ENCODE assay signal across 1 cellular context in the genomic region with DNA sequence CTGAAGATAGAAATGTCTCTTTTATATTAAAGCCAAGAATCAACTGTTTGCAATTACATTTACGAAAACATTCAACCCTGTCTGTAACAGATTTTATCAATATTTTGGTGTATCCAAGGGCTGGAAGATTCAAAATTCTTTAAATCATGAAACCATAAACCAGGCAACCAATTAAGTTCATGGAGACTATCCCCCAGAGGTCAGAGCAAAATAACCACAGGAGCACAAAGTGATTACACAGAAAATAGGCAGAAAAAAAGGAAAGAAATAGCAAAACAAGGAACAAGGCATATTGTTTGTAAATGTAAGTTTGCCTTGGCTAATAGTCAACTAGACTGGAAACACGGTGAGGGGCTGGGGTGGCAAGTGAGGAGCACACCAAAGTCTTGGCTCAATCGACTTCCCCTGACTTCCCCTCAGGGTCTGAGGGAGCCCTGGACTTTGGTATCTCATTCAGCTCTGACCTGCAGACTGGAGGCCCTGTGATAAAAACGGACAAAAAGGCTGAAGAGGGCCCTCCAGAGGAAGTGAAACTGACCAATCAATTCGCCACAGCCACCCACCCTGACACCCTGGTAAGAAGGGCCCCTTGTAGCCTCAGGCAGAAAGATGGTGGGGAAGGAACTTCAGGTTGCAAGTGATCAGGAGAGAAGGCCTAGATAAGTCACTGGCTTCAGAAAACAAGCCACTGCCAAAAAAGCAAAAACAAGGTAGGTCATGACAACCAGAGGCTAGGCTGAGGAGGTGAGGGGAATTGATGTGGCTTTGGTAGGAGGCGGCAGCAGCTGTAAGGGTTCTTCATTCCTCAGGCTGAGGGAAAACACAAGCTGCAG.
TF ChIP-seq lines count a peak whose summit lies in the region.

No MANE protein-coding gene starts in this region.

TF ChIP-seq in GM12878, 131 proteins besides CTCF, POLR2A, EP300 and RAD21 (continues in another document):
- TF ChIP-seq IKZF2 (IDR thresholded peaks at IDR 0.05) (peak; percentile 48 to 66; a peak in 2 of 4 replicates), NRF1 (conservative IDR thresholded peaks at IDR 0.05; ENCODE audit: low read depth, low read length) (peak; percentile 2; the same call in 1 of the 2 replicates), EGR1 (IDR thresholded peaks at IDR 0.05; ENCODE audit: borderline replicate concordance in 1 of 2, low read depth in 2 of 2, low read length in 2 of 2) (peak in 1 of 2 experiments; percentile 66; a peak in 1 of 3 replicates), MTA2 (IDR thresholded peaks at IDR 0.05; ENCODE audit: low read depth) (peak; percentile 88), DPF2 (IDR thresholded peaks at IDR 0.05) (peak; percentile 96), CREB1 (IDR thresholded peaks at IDR 0.05; ENCODE audit: low read depth) (no peak), CHD2 (IDR thresholded peaks at IDR 0.05; ENCODE audit: borderline replicate concordance, low read depth, low read length) (peak; percentile 67; the same call in 1 of the 2 replicates), JUNB (IDR thresholded peaks at IDR 0.05) (0 out of 2 replicates have a peak, but pooled peaks have one; percentile 6), SRF (IDR thresholded peaks at IDR 0.05; ENCODE audit: low read depth in 2 of 2, low read length in 2 of 2) (peak in 1 of 2 experiments; percentile 55; a peak in 1 of 4 replicates), PAX5 (IDR thresholded peaks at IDR 0.05; ENCODE audit: borderline replicate concordance, low read depth, low read length) (peak; percentile 82), YY1 (IDR thresholded peaks at IDR 0.05; ENCODE audit: low read depth, low read length) (peak; percentile 85), POLR2AphosphoS5 (IDR thresholded peaks at IDR 0.05; ENCODE audit: low read length) (peak; percentile 66), MEF2B (IDR thresholded peaks at IDR 0.05; ENCODE audit: partially characterized antibody, poor library complexity, severe bottlenecking) (peak; percentile 48), FOXK2 (IDR thresholded peaks at IDR 0.05) (no peak), NR2C1 (IDR thresholded peaks at IDR 0.05) (no peak), FOXM1 (IDR thresholded peaks at IDR 0.05; ENCODE audit: low read depth, low read length) (peak; percentile 55; the same call in 1 of the 2 replicates), MEF2A (IDR thresholded peaks at IDR 0.05; ENCODE audit: insufficient read depth, low read depth, low read length) (peak; percentile 32; the same call in 1 of the 2 replicates), MTA3 (IDR thresholded peaks at IDR 0.05; ENCODE audit: borderline replicate concordance, low read length) (peak; percentile 86; the same call in 1 of the 2 replicates), POU2F2 (IDR thresholded peaks at IDR 0.05; ENCODE audit: borderline replicate concordance, low read depth, low read length) (no peak), HDGF (IDR thresholded peaks at IDR 0.05) (peak; percentile 66; the same call in 1 of the 2 replicates), LARP7 (IDR thresholded peaks at IDR 0.05) (peak; percentile 31; the same call in 1 of the 2 replicates), BHLHE40 (IDR thresholded peaks at IDR 0.05; ENCODE audit: borderline replicate concordance in 1 of 2, low read depth in 2 of 2, low read length in 1 of 2) (peak in 1 of 2 experiments; percentile 31; a peak in 2 of 4 replicates), GATAD2B (conservative IDR thresholded peaks at IDR 0.05; ENCODE audit: low read depth) (peak; percentile 47), CBFB (IDR thresholded peaks at IDR 0.05; ENCODE audit: low read depth) (peak; percentile 59; the same call in 1 of the 2 replicates), NBN (IDR thresholded peaks at IDR 0.05) (peak; percentile 86; the same call in 1 of the 2 replicates), EED (IDR thresholded peaks at IDR 0.05; ENCODE audit: low read depth) (peak; percentile 85), RCOR1 (conservative IDR thresholded peaks at IDR 0.05; ENCODE audit: low read depth, low read length) (peak; percentile 90; the same call in 1 of the 2 replicates), MYC (IDR thresholded peaks at IDR 0.05; ENCODE audit: insufficient read depth, insufficient read length, insufficient replicate concordance, low read length, severe bottlenecking) (no peak), KAT2A (conservative IDR thresholded peaks at IDR 0.05; ENCODE audit: control insufficient read depth, low read depth, low read length) (no peak), CHD1 (IDR thresholded peaks at IDR 0.05; ENCODE audit: low read depth, low read length) (peak; percentile 81; the same call in 1 of the 2 replicates), BACH1 (IDR thresholded peaks at IDR 0.05; ENCODE audit: borderline replicate concordance) (peak; percentile 65; the same call in 1 of the 2 replicates), BMI1 (IDR thresholded peaks at IDR 0.05; ENCODE audit: borderline replicate concordance) (peak; percentile 54; the same call in 1 of the 2 replicates), TCF7 (IDR thresholded peaks at IDR 0.05; ENCODE audit: borderline replicate concordance) (0 out of 2 replicates have a peak, but pooled peaks have one; percentile 1), NFIC (IDR thresholded peaks at IDR 0.05; ENCODE audit: low read depth, low read length) (peak; percentile 77), KLF5 (IDR thresholded peaks at IDR 0.05; ENCODE audit: partially characterized antibody) (no peak), CEBPB (IDR thresholded peaks at IDR 0.05; ENCODE audit: borderline replicate concordance in 1 of 2, low read depth in 2 of 2, low read length in 2 of 2) (no peak), ETV6 (conservative IDR thresholded peaks at IDR 0.05 in 1 of 2, IDR thresholded peaks at IDR 0.05 in 1 of 2; ENCODE audit: borderline replicate concordance in 1 of 2, low read depth in 1 of 2) (peak in 1 of 2 experiments; percentile 81; a peak in 2 of 4 replicates), STAT3 (IDR thresholded peaks at IDR 0.05; ENCODE audit: low read depth, low read length) (no peak), RUNX3 (IDR thresholded peaks at IDR 0.05; ENCODE audit: low read length) (peak; percentile 92), POLR2AphosphoS2 (IDR thresholded peaks at IDR 0.05; ENCODE audit: low read depth, low read length) (0 out of 2 replicates have a peak, but pooled peaks have one; percentile 60)
- TF ChIP-seq, protein P1, sequence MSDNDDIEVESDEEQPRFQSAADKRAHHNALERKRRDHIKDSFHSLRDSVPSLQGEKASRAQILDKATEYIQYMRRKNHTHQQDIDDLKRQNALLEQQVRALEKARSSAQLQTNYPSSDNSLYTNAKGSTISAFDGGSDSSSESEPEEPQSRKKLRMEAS (IDR thresholded peaks at IDR 0.05; ENCODE audit: low read depth, low read length), result no peak; the same call in 1 of the 2 replicates
- TF ChIP-seq, protein P2, sequence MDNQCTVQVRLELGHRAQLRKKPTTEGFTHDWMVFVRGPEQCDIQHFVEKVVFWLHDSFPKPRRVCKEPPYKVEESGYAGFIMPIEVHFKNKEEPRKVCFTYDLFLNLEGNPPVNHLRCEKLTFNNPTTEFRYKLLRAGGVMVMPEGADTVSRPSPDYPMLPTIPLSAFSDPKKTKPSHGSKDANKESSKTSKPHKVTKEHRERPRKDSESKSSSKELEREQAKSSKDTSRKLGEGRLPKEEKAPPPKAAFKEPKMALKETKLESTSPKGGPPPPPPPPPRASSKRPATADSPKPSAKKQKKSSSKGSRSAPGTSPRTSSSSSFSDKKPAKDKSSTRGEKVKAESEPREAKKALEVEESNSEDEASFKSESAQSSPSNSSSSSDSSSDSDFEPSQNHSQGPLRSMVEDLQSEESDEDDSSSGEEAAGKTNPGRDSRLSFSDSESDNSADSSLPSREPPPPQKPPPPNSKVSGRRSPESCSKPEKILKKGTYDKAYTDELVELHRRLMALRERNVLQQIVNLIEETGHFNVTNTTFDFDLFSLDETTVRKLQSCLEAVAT (IDR thresholded peaks at IDR 0.05), result peak; percentile 88
- TF ChIP-seq, protein P3, sequence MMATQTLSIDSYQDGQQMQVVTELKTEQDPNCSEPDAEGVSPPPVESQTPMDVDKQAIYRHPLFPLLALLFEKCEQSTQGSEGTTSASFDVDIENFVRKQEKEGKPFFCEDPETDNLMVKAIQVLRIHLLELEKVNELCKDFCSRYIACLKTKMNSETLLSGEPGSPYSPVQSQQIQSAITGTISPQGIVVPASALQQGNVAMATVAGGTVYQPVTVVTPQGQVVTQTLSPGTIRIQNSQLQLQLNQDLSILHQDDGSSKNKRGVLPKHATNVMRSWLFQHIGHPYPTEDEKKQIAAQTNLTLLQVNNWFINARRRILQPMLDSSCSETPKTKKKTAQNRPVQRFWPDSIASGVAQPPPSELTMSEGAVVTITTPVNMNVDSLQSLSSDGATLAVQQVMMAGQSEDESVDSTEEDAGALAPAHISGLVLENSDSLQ (IDR thresholded peaks at IDR 0.05), result peak; percentile 74
- TF ChIP-seq, protein P4, sequence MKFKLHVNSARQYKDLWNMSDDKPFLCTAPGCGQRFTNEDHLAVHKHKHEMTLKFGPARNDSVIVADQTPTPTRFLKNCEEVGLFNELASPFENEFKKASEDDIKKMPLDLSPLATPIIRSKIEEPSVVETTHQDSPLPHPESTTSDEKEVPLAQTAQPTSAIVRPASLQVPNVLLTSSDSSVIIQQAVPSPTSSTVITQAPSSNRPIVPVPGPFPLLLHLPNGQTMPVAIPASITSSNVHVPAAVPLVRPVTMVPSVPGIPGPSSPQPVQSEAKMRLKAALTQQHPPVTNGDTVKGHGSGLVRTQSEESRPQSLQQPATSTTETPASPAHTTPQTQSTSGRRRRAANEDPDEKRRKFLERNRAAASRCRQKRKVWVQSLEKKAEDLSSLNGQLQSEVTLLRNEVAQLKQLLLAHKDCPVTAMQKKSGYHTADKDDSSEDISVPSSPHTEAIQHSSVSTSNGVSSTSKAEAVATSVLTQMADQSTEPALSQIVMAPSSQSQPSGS (IDR thresholded peaks at IDR 0.05; ENCODE audit: low read length), result peak; percentile 64; the same call in 1 of the 2 replicates
- TF ChIP-seq, protein P5, sequence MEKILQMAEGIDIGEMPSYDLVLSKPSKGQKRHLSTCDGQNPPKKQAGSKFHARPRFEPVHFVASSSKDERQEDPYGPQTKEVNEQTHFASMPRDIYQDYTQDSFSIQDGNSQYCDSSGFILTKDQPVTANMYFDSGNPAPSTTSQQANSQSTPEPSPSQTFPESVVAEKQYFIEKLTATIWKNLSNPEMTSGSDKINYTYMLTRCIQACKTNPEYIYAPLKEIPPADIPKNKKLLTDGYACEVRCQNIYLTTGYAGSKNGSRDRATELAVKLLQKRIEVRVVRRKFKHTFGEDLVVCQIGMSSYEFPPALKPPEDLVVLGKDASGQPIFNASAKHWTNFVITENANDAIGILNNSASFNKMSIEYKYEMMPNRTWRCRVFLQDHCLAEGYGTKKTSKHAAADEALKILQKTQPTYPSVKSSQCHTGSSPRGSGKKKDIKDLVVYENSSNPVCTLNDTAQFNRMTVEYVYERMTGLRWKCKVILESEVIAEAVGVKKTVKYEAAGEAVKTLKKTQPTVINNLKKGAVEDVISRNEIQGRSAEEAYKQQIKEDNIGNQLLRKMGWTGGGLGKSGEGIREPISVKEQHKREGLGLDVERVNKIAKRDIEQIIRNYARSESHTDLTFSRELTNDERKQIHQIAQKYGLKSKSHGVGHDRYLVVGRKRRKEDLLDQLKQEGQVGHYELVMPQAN (conservative IDR thresholded peaks at IDR 0.05), result 0 out of 2 replicates have a peak, but pooled peaks have one; percentile 18
- TF ChIP-seq, protein P6, sequence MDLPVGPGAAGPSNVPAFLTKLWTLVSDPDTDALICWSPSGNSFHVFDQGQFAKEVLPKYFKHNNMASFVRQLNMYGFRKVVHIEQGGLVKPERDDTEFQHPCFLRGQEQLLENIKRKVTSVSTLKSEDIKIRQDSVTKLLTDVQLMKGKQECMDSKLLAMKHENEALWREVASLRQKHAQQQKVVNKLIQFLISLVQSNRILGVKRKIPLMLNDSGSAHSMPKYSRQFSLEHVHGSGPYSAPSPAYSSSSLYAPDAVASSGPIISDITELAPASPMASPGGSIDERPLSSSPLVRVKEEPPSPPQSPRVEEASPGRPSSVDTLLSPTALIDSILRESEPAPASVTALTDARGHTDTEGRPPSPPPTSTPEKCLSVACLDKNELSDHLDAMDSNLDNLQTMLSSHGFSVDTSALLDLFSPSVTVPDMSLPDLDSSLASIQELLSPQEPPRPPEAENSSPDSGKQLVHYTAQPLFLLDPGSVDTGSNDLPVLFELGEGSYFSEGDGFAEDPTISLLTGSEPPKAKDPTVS (IDR thresholded peaks at IDR 0.05; ENCODE audit: low read depth, low read length), result no peak
- TF ChIP-seq, protein P7, sequence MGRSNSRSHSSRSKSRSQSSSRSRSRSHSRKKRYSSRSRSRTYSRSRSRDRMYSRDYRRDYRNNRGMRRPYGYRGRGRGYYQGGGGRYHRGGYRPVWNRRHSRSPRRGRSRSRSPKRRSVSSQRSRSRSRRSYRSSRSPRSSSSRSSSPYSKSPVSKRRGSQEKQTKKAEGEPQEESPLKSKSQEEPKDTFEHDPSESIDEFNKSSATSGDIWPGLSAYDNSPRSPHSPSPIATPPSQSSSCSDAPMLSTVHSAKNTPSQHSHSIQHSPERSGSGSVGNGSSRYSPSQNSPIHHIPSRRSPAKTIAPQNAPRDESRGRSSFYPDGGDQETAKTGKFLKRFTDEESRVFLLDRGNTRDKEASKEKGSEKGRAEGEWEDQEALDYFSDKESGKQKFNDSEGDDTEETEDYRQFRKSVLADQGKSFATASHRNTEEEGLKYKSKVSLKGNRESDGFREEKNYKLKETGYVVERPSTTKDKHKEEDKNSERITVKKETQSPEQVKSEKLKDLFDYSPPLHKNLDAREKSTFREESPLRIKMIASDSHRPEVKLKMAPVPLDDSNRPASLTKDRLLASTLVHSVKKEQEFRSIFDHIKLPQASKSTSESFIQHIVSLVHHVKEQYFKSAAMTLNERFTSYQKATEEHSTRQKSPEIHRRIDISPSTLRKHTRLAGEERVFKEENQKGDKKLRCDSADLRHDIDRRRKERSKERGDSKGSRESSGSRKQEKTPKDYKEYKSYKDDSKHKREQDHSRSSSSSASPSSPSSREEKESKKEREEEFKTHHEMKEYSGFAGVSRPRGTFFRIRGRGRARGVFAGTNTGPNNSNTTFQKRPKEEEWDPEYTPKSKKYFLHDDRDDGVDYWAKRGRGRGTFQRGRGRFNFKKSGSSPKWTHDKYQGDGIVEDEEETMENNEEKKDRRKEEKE (IDR thresholded peaks at IDR 0.05), result no peak
